In the genomic region with DNA sequence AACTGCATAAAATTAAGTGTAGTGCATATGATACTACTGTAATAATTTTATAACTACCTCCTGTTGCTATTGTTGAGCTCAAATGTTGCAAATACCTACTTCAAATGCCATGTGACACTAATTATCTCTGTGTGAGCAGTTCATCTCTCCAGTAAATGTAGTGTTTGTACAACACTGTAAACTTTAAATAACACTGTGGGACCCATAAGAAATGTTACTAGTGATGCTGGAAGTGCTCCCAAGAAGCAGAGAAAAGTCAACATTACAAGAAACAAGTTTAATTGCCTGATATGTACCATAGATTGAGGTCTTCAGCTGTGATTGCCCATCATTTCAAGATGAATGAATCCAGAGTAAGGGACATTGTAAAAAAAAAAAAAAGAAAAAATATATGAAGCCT, we compare ENCODE assay signal across 19 cellular contexts. TPM values are rescaled to one million over a fixed set of nuclear protein-coding genes. Genes with fewer than 3 reads are reported as not detected.
A peak's percentile ranks its signal among the peaks of the same experiment; 100 is the strongest.
DNase-seq lines count a peak whose midpoint lies in the region; ATAC-seq and TF ChIP-seq lines count a peak whose summit lies in the region.
"Had no signal": no experiment of that assay in that cellular context is flagged by ENCODE, and none has a peak within 500 bp of the region (broad histone marks: within the 10 kb centered on the region; RNA-seq: fewer than 3 reads in every experiment).

No MANE protein-coding gene starts in this region.

- H3K4me1 Mint-ChIP-seq in activated naive CD8-positive, alpha-beta T cell treated with anti-CD3 and anti-CD28 coated beads, Interleukin-2, amount 50 U/mL, for 24 hours: peaks cover 37% of the 10 kb centered on the region

- TF ChIP-seq CTCF in WERI-Rb-1 (IDR thresholded peaks at IDR 0.05; ENCODE audit: low read depth, low read length): no peak
- no peak for TF ChIP-seq CTCF in dorsolateral prefrontal cortex (IDR thresholded peaks at IDR 0.05 in 54 of 56, conservative IDR thresholded peaks at IDR 0.05 in 2 of 56; ENCODE audit: low read depth in 1 of 56, partially characterized antibody in 56 of 56)

- peak; percentile 4 for DNase-seq in NCI-H510A treated with DMSO at 0.1 percent for 48 hours (lab: John Stamatoyannopoulos, UW)
- DNase-seq in NCI-H510A (lab: John Stamatoyannopoulos, UW): no peak
- peak; percentile 42 for DNase-seq in NCI-H69 (lab: John Stamatoyannopoulos, UW)
- no peak for DNase-seq in WERI-Rb-1
- no peak for DNase-seq in dorsolateral prefrontal cortex
- DNase-seq in activated naive CD8-positive, alpha-beta T cell treated with anti-CD3 and anti-CD28 coated beads, Interleukin-2, amount 50 U/mL, for 24 hours: no peak
- DNase-seq: 8988T; CD8-positive, alpha-beta memory T cell; COR-L47; DMS153; DMS79; GDM1; GOT3; H7 had no signal

- H3K27ac ChIP-seq in WERI-Rb-1 (peak overlapping the region; percentile 85), dorsolateral prefrontal cortex (no peak overlapping the region)
- H3K27ac ChIP-seq: BLaER1 had no signal

- peaks cover 55% of the 10 kb centered on the region for H3K36me3 Mint-ChIP-seq in activated naive CD8-positive, alpha-beta T cell treated with anti-CD3 and anti-CD28 coated beads, Interleukin-2, amount 50 U/mL, for 24 hours (ENCODE audit: low read depth)

- intact Hi-C loops in dorsolateral prefrontal cortex (cut with DNase I): no loop called here

- no peak for ATAC-seq in activated naive CD8-positive, alpha-beta T cell treated with anti-CD3 and anti-CD28 coated beads, Interleukin-2, amount 50 U/mL, for 24 hours
- no peak for ATAC-seq in GM21381 (IDR thresholded peaks at IDR 0.05; ENCODE audit: unreplicated experiment)
- ATAC-seq: HCT116, HepG2 had no signal

- H3K4me3 Mint-ChIP-seq in activated naive CD8-positive, alpha-beta T cell treated with anti-CD3 and anti-CD28 coated beads, Interleukin-2, amount 50 U/mL, for 24 hours: no peak overlapping the region
- H3K4me3 Mint-ChIP-seq: CD8-positive, alpha-beta memory T cell; IgD-negative memory B cell had no signal

- no peak overlapping the region for H3K27ac Mint-ChIP-seq in activated naive CD8-positive, alpha-beta T cell treated with anti-CD3 and anti-CD28 coated beads, Interleukin-2, amount 50 U/mL, for 24 hours
- H3K27ac Mint-ChIP-seq: IgD-negative memory B cell had no signal

- no peak overlapping the region for H3K4me3 ChIP-seq in WERI-Rb-1 (ENCODE audit: low read depth, low read length)
- no peak overlapping the region for H3K4me3 ChIP-seq in dorsolateral prefrontal cortex
- H3K4me3 ChIP-seq: BLaER1 had no signal

- H3K27me3 Mint-ChIP-seq in activated naive CD8-positive, alpha-beta T cell treated with anti-CD3 and anti-CD28 coated beads, Interleukin-2, amount 50 U/mL, for 24 hours: no peaks in the 10 kb centered on the region
- H3K27me3 Mint-ChIP-seq: IgD-negative memory B cell had no signal

- H3K27me3 ChIP-seq in WERI-Rb-1 (ENCODE audit: insufficient read depth, low read depth, severe bottlenecking): no peaks in the 10 kb centered on the region
- H3K27me3 ChIP-seq in dorsolateral prefrontal cortex: no peaks in the 10 kb centered on the region
- H3K27me3 ChIP-seq: BLaER1 had no signal

- peaks cover 32% of the 10 kb centered on the region for H3K36me3 ChIP-seq in WERI-Rb-1

- H3K9me3 Mint-ChIP-seq in activated naive CD8-positive, alpha-beta T cell treated with anti-CD3 and anti-CD28 coated beads, Interleukin-2, amount 50 U/mL, for 24 hours: peaks cover 27% of the 10 kb centered on the region

- H3K9me3 ChIP-seq in WERI-Rb-1 (ENCODE audit: severe bottlenecking): peaks cover 21% of the 10 kb centered on the region

RNA-seq across cellular contexts. Expression of a gene that starts 39.9 kb away (rescaled TPM):
- 10 to 100 TPM; 20.4 to 35.1 (median 28.8) TPM for total RNA-seq in dorsolateral prefrontal cortex

Comparison
In these comparisons a context has a peak if more than half of its experiments do, and no peak if none do; other contexts are left out.
1. DNase-seq: peak in NCI-H510A treated with DMSO at 0.1 percent for 48 hours (single experiment) and NCI-H69 (single experiment); none in NCI-H510A (single experiment), WERI-Rb-1 (single experiment), dorsolateral prefrontal cortex (0 of 10) and activated naive CD8-positive, alpha-beta T cell treated with anti-CD3 and anti-CD28 coated beads, Interleukin-2, amount 50 U/mL, for 24 hours (single experiment).